In the genomic region with DNA sequence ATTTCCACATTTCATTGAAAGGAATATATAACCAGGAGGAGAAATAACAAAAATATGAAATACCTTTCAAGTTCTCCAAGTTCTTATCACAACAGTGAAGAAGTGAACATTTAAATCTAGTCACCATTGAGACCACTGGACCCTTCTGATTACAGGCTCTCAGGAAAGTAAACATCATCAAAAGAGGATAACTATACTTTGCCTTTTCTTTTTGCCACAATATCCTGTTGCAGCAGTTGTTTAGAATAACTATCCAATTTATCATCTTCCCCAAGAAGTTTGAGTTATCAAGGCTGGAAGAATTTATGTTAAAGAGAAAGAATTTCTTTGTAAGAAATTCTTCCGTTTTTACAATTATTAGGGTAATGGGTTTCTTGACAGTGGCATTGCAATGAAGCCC, we compare ENCODE assay signal across 23 cellular contexts.
"Had no signal": no experiment of that assay in that cellular context is flagged by ENCODE, and none has a peak within 500 bp of the region (broad histone marks: within the 10 kb centered on the region; RNA-seq: fewer than 3 reads in every experiment).

No MANE protein-coding gene starts in this region.

- H3K27ac ChIP-seq: coronary artery, dorsolateral prefrontal cortex, hepatocyte, left ventricle myocardium inferior, lower lobe of right lung, spleen, stomach had no signal

- H3K9me3 Mint-ChIP-seq: naive thymus-derived CD4-positive, alpha-beta T cell had no signal

- H3K36me3 ChIP-seq: left ventricle myocardium inferior, lower lobe of right lung, spleen, stomach had no signal

- DNase-seq: dorsolateral prefrontal cortex; effector CD8-positive, alpha-beta T cell; foreskin melanocyte; head of caudate nucleus; left cardiac atrium; left ventricle myocardium inferior; lower lobe of right lung; mesenchymal stem cell; midbrain; naive thymus-derived CD4-positive, alpha-beta T cell; nephron progenitor cell; posterior cingulate gyrus; spleen; stimulated activated CD4-positive, alpha-beta T cell treated with anti-CD3 and anti-CD28 coated beads, Interleukin-15, amount 100 ng/mL, for 24 hours; stimulated activated CD4-positive, alpha-beta T cell treated with anti-CD3 and anti-CD28 coated beads, Interleukin-1b, Interleukin-23, amount 100 ng/mL, for 48 hours; stimulated activated CD4-positive, alpha-beta T cell treated with anti-CD3 and anti-CD28 coated beads, Interleukin-4, amount 100 ng/mL, for 24 hours; stimulated activated naive CD4-positive, alpha-beta T cell; stomach; substantia nigra; trophoblast cell had no signal

- H3K4me2 ChIP-seq: hepatocyte had no signal

- H3K27me3 Mint-ChIP-seq: naive thymus-derived CD4-positive, alpha-beta T cell had no signal

- H3K4me3 Mint-ChIP-seq: naive thymus-derived CD4-positive, alpha-beta T cell; nephron progenitor cell had no signal

- H3K4me3 ChIP-seq: coronary artery, dorsolateral prefrontal cortex, hepatocyte, left ventricle myocardium inferior, lower lobe of right lung, spleen, stomach had no signal

- ATAC-seq: left cardiac atrium; lower lobe of right lung; naive thymus-derived CD4-positive, alpha-beta T cell; sciatic nerve had no signal

- H3K27ac Mint-ChIP-seq: nephron progenitor cell had no signal

- H3K27me3 ChIP-seq: dorsolateral prefrontal cortex, hepatocyte, spleen, stomach had no signal

- H3K9me3 ChIP-seq: left ventricle myocardium inferior, lower lobe of right lung, spleen, stomach had no signal
